ENCODE assay signal across 14 cellular contexts in genomic region chr15:52115598-52116427, GRCh38. TPM values are rescaled to one million over a fixed set of nuclear protein-coding genes. Genes with fewer than 3 reads are reported as not detected.
DNase-seq lines count a peak whose midpoint lies in the region; ATAC-seq and TF ChIP-seq lines count a peak whose summit lies in the region.
"Had no signal": no experiment of that assay in that cellular context is flagged by ENCODE, and none has a peak within 500 bp of the region (broad histone marks: within the 10 kb centered on the region; RNA-seq: fewer than 3 reads in every experiment).

No MANE protein-coding gene starts in this region.

- CTCF ChIA-PET in SK-N-SH (lab: Yijun Ruan, JAX) (interaction anchor here (1.4 kb wide), 1 partner anchor 37 kb away, joined by 3 read pairs; no protein-coding TSS in a partner anchor), MCF 10A (lab: Yijun Ruan, JAX) (interaction anchor here (1.0 kb wide), 1 partner anchor 25 kb away, joined by 3 read pairs; no protein-coding TSS in a partner anchor)

- no peak overlapping the region for H3K4me3 ChIP-seq in SK-N-SH (ENCODE audit: low read depth in 2 of 2, low read length in 1 of 2)
- no peak overlapping the region for H3K4me3 ChIP-seq in foreskin fibroblast (ENCODE audit: low read depth in 1 of 2, low read length in 2 of 2)
- H3K4me3 ChIP-seq: lung, thyroid gland had no signal

- peaks cover 6% of the 10 kb centered on the region for H3K36me3 Mint-ChIP-seq in MCF 10A (ENCODE audit: insufficient read depth, unreplicated experiment)

- POLR2A ChIA-PET in SK-N-SH (lab: Yijun Ruan, JAX) (no interaction called here), MCF 10A (lab: Yijun Ruan, JAX) (interaction anchor here (0.6 to 2.0 kb wide), 7 partner anchors 10 to 51 kb away, joined by 3 to 6 read pairs (median 4); no protein-coding TSS in a partner anchor)

- ATAC-seq in GM18505 (IDR thresholded peaks at IDR 0.05; ENCODE audit: unreplicated experiment): no peak

- TF ChIP-seq EP300 in SK-N-SH (IDR thresholded peaks at IDR 0.05; ENCODE audit: borderline replicate concordance in 1 of 2, low read depth in 1 of 2, low read length in 1 of 2): no peak

- no peak overlapping the region for H3K9ac ChIP-seq in SK-N-SH

- H3K27ac ChIP-seq in SK-N-SH (ENCODE audit: low read depth in 2 of 2, low read length in 1 of 2): peak overlapping the region in 1 of 2 experiments; percentile 11; a peak in 1 of 4 replicates
- H3K27ac ChIP-seq: thyroid gland had no signal

- intact Hi-C loops in MCF 10A (cut with micrococcal nuclease): no loop called here

- H3K4me1 Mint-ChIP-seq in MCF 10A (ENCODE audit: insufficient read depth, unreplicated experiment): peaks cover 5% of the 10 kb centered on the region

- TF ChIP-seq CTCF in SK-N-SH (IDR thresholded peaks at IDR 0.05): no peak
- TF ChIP-seq CTCF in foreskin fibroblast (IDR thresholded peaks at IDR 0.05; ENCODE audit: low read depth, low read length): no peak
- no peak for TF ChIP-seq CTCF in MCF 10A (IDR thresholded peaks at IDR 0.05; ENCODE audit: unreplicated experiment)

- no peak overlapping the region for H3K4me2 ChIP-seq in SK-N-SH

- no TSS peak for BruUV-seq in MCF 10A (replicated peaks; lab: Mats Ljungman, UMichigan)

- H3K36me3 ChIP-seq in SK-N-SH (replicated peaks in 1 of 2; ENCODE audit: control insufficient read depth in 1 of 2, insufficient read depth in 2 of 2, low read length in 1 of 2): no peaks in the 10 kb centered on the region
- H3K36me3 ChIP-seq: thyroid gland had no signal

- no peaks in the 10 kb centered on the region for H3K27me3 ChIP-seq in SK-N-SH (ENCODE audit: insufficient read depth)
- H3K27me3 ChIP-seq: thyroid gland had no signal

- TF ChIP-seq POLR2A in GM18505 (IDR thresholded peaks at IDR 0.05; ENCODE audit: borderline replicate concordance, extremely low read depth, insufficient read depth, insufficient read length): no peak

- DNase-seq in HuH-7 (ENCODE audit: low spot score) (peak; percentile 79), SK-N-SH (no peak), foreskin fibroblast (peak; percentile 34 to 69), renal cortical epithelial cell (ENCODE audit: low read depth) (peak; percentile 73), MCF 10A (ENCODE audit: unreplicated experiment) (no peak), EL (no peak)
- DNase-seq: activated B cell treated with CpG ODN at 0.5 μM for 24 hours; activated naive CD8-positive, alpha-beta T cell treated with anti-CD3 and anti-CD28 coated beads, Interleukin-2, amount 10 ng/mL, durations not matched to agents 7 days and 5 days; Right ventricle myocardium superior; thyroid gland had no signal

- H3K27me3 Mint-ChIP-seq in MCF 10A (ENCODE audit: insufficient read depth, unreplicated experiment): no peaks in the 10 kb centered on the region

- no peak for TF ChIP-seq RAD21 in SK-N-SH (IDR thresholded peaks at IDR 0.05; ENCODE audit: low read length)

- WGBS in SK-N-SH (ENCODE audit: low lambda C conversion rate): 70% methylated on average over 9 of the region's 9 CpGs

- no peaks in the 10 kb centered on the region for H3K9me2 ChIP-seq in SK-N-SH

- peaks cover 4% of the 10 kb centered on the region for H3F3A ChIP-seq in SK-N-SH (replicated peaks; ENCODE audit: insufficient read depth)

- peaks cover 9% of the 10 kb centered on the region in 2 experiments; a peak in 1 of 4 replicates for H3K4me1 ChIP-seq in SK-N-SH (ENCODE audit: control insufficient read depth in 1 of 2, insufficient read depth in 2 of 2, low read depth in 1 of 2, low read length in 1 of 2)

- H3K79me2 ChIP-seq in SK-N-SH (ENCODE audit: insufficient read depth): no peaks in the 10 kb centered on the region

- no peak overlapping the region for H2AFZ ChIP-seq in SK-N-SH (ENCODE audit: low read depth)

- no peak overlapping the region for H3K27ac Mint-ChIP-seq in MCF 10A (ENCODE audit: low read depth, unreplicated experiment)
- H3K27ac Mint-ChIP-seq: activated B cell treated with CpG ODN at 0.5 μM for 24 hours; activated naive CD8-positive, alpha-beta T cell treated with anti-CD3 and anti-CD28 coated beads, Interleukin-2, amount 10 ng/mL, durations not matched to agents 7 days and 5 days had no signal

- H3K9me3 ChIP-seq in SK-N-SH: no peaks in the 10 kb centered on the region
- H3K9me3 ChIP-seq: thyroid gland had no signal

- no peaks in the 10 kb centered on the region for H3K9me3 Mint-ChIP-seq in MCF 10A (ENCODE audit: unreplicated experiment)
- H3K9me3 Mint-ChIP-seq: activated B cell treated with CpG ODN at 0.5 μM for 24 hours; activated naive CD8-positive, alpha-beta T cell treated with anti-CD3 and anti-CD28 coated beads, Interleukin-2, amount 10 ng/mL, durations not matched to agents 7 days and 5 days had no signal

- no peak overlapping the region for H3K4me3 Mint-ChIP-seq in MCF 10A (ENCODE audit: unreplicated experiment)
- H3K4me3 Mint-ChIP-seq: activated B cell treated with CpG ODN at 0.5 μM for 24 hours; activated naive CD8-positive, alpha-beta T cell treated with anti-CD3 and anti-CD28 coated beads, Interleukin-2, amount 10 ng/mL, durations not matched to agents 7 days and 5 days had no signal

- no peaks in the 10 kb centered on the region for H4K20me1 ChIP-seq in SK-N-SH (ENCODE audit: insufficient read depth)

TF ChIP-seq in SK-N-SH, 30 proteins besides CTCF, POLR2A, EP300 and RAD21:
- no peak for TF ChIP-seq SMC3 (IDR thresholded peaks at IDR 0.05; ENCODE audit: low read depth, low read length)
- TF ChIP-seq, protein P1, sequence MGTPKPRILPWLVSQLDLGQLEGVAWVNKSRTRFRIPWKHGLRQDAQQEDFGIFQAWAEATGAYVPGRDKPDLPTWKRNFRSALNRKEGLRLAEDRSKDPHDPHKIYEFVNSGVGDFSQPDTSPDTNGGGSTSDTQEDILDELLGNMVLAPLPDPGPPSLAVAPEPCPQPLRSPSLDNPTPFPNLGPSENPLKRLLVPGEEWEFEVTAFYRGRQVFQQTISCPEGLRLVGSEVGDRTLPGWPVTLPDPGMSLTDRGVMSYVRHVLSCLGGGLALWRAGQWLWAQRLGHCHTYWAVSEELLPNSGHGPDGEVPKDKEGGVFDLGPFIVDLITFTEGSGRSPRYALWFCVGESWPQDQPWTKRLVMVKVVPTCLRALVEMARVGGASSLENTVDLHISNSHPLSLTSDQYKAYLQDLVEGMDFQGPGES (IDR thresholded peaks at IDR 0.05; ENCODE audit: low read depth, low read length): no peak
- no peak for TF ChIP-seq FOXM1 (IDR thresholded peaks at IDR 0.05; ENCODE audit: low read depth)
- TF ChIP-seq CHD2 (IDR thresholded peaks at IDR 0.05; ENCODE audit: low read length, partially characterized antibody): no peak
- TF ChIP-seq TCF12 (IDR thresholded peaks at IDR 0.05): peak; percentile 31; the same call in 1 of the 2 replicates
- TF ChIP-seq GABPA (IDR thresholded peaks at IDR 0.05; ENCODE audit: low read depth): no peak
- TF ChIP-seq TEAD4 (IDR thresholded peaks at IDR 0.05; ENCODE audit: borderline replicate concordance, insufficient read depth): no peak
- 0 out of 2 replicates have a peak, but pooled peaks have one; percentile 9 for TF ChIP-seq JUND (IDR thresholded peaks at IDR 0.05)
- TF ChIP-seq FOXJ3 (CRISPR knock-in tag; IDR thresholded peaks at IDR 0.05): no peak
- no peak for TF ChIP-seq SIN3A (IDR thresholded peaks at IDR 0.05; ENCODE audit: borderline replicate concordance, low read depth, low read length)
- no peak for TF ChIP-seq YY1 (IDR thresholded peaks at IDR 0.05; ENCODE audit: low read depth)
- no peak for TF ChIP-seq RXRA (IDR thresholded peaks at IDR 0.05; ENCODE audit: borderline replicate concordance, low read depth)
- TF ChIP-seq TAF1 (IDR thresholded peaks at IDR 0.05; ENCODE audit: borderline replicate concordance, low read depth, low read length): no peak
- TF ChIP-seq GATA2 (CRISPR knock-in tag; IDR thresholded peaks at IDR 0.05): no peak
TF ChIP-seq in SK-N-SH: peak in this region for 2.

RNA-seq across cellular contexts. Expression of gene BCL2L10, which starts 3.2 kb away (rescaled TPM):
- 0.10 and 0.16 TPM in 2 replicates for polyA plus RNA-seq in SK-N-SH (2012; rRNA removed)
- 0.05 and 0.08 TPM in 2 replicates for polyA plus RNA-seq in SK-N-SH (2012; cell fraction: cytosol; rRNA removed)
- 0.68 and 1.3 TPM in 2 replicates for polyA plus RNA-seq in SK-N-SH (2012; cell fraction: nucleus; rRNA removed)
- total RNA-seq in renal cortical epithelial cell: 0.60 and 0.87 TPM in 2 replicates
- total RNA-seq in MCF 10A (2022): 0.42 TPM in 1 of 2 replicates, not detected in the other
- total RNA-seq: NCI-H460, osteoblast, Right ventricle myocardium superior had no signal

Comparison
In these comparisons a context has a peak if more than half of its experiments do, and no peak if none do; other contexts are left out.
1. DNase-seq: peak in HuH-7 (single experiment), foreskin fibroblast (2 of 2) and renal cortical epithelial cell (single experiment); none in SK-N-SH (single experiment), MCF 10A (single experiment) and EL (single experiment).